ENCODE assay signal across 3 cellular contexts in the genomic region with DNA sequence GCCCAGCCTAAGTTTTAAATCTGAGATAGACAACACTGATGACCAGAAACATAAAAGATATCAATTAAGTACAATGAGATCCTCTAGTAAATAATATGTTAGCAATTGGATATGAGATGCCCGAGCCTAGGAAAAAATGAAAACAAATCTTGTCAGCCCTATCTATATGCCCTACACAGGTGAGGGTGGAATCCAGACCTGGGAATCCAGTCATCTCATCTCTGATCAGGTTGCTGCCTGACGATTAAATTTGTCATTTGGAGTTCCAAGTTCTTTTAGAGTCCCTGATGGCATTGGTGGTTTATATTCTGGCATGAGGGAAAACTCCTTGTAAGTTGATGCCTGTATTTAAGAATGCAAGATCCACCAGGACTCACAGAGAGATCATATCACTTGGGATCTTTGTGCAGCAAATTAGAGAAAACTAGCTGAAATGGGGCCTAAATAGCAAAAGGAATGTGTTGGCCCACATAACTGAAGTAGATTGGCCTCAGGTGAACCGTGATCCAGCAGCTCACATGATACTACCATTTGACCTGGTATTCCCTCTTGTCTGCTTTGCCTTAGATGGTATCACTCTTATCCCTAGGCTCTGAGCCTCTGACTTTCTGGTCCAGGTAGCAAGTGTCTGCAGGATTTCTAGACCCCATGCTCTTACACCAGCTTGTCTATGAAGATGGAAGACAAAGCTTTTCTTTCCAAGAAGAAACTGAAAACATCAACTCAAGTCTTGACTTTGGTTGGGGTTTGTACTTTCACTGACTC. TPM values are rescaled to one million over a fixed set of nuclear protein-coding genes. Genes with fewer than 3 reads are reported as not detected.
"Had no signal": no experiment of that assay in that cellular context is flagged by ENCODE, and none has a peak within 500 bp of the region (broad histone marks: within the 10 kb centered on the region; RNA-seq: fewer than 3 reads in every experiment).

No MANE protein-coding gene starts in this region.

RNA-seq across cellular contexts. Expression of a gene that starts 48.2 kb away (rescaled TPM):
- total RNA-seq: GM23338, H1, H9 had no signal
- polyA plus RNA-seq: GM23338, H1 had no signal
